Comparison of ENCODE assay signal across 1 cellular context in the genomic region with DNA sequence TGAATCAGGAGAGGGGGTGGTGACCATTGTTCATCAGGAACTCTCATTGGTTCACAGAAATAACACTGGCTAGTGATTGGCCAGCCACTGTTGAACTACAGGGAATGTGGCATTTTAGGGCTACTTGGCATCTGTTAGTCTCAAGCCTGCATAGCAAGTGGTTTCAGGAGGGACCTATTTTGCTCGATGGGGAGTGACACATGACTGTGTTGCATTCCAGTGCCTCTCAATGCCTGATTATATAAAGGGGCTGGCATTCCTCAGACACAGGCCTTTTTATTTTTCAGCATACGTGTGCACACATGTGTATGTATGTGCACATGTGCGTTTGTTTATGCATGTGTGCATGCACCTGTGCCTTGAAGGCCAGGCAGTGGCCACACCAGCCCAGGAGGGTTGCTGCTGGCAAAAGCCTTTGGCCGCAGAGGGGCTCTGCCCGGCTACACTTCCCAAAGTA.
TF ChIP-seq lines count a peak whose summit lies in the region.

No MANE protein-coding gene starts in this region.

TF ChIP-seq in Ishikawa, 13 proteins besides CTCF, POLR2A, EP300 and RAD21 (continued from another document):
- TF ChIP-seq NFIC (IDR thresholded peaks at IDR 0.05): peak; percentile 11; the same call in 1 of the 2 replicates
TF ChIP-seq in Ishikawa: peak in this region for 5.
